In genomic region chr6:105188251-105188650, GRCh38 we compare ENCODE assay signal across 28 cellular contexts. TPM values are rescaled to one million over a fixed set of nuclear protein-coding genes. Genes with fewer than 3 reads are reported as not detected.
"Had no signal": no experiment of that assay in that cellular context is flagged by ENCODE, and none has a peak within 500 bp of the region (broad histone marks: within the 10 kb centered on the region; RNA-seq: fewer than 3 reads in every experiment).

No MANE protein-coding gene starts in this region.

- FAIRE-seq: urothelium cell line had no signal

- H3K4me1 ChIP-seq: stomach, suprapubic skin, testis, thyroid gland, tibial artery, tibial nerve, transverse colon, upper lobe of left lung, upper lobe of right lung, uterus, vagina had no signal

- H3K27me3 ChIP-seq: stomach, testis, thyroid gland, tibial artery, tibial nerve, upper lobe of left lung, upper lobe of right lung, uterus, vagina had no signal

- H3K9me3 ChIP-seq: stomach, suprapubic skin, testis, thoracic aorta, thyroid gland, tibial artery, tibial nerve, transverse colon, upper lobe of left lung, upper lobe of right lung, uterus, vagina had no signal

- ATAC-seq: stimulated activated effector memory CD8-positive, alpha-beta T cell treated with anti-CD3 and anti-CD28 coated beads, Interleukin-12 subunit alpha, Interleukin-12 subunit beta, amount 100 ng/mL, for 72 hours; stimulated activated memory B cell treated with anti-CD40 and anti-IgM and Interleukin-4, amounts not matched to agents 10 μg/mL and 1 μg/mL and 100 μg/mL, for 72 hours; stimulated activated naive B cell treated with anti-CD40 and anti-IgM and Interleukin-4, amounts not matched to agents 10 μg/mL and 1 μg/mL and 100 μg/mL, for 72 hours; stimulated activated naive CD8-positive, alpha-beta T cell treated with anti-CD3 and anti-CD28 coated beads, Interleukin-15, amount 100 ng/mL, for 72 hours; stimulated activated naive CD8-positive, alpha-beta T cell treated with anti-CD3 and anti-CD28 coated beads, Interleukin-15, Interleukin-2, amounts not matched to agents 100 U/mL and 50 U/mL, for 24 hours; upper lobe of right lung had no signal

- DNase-seq: stimulated activated CD4-positive, alpha-beta T cell treated with anti-CD3 and anti-CD28 coated beads, Interleukin-2, amount 100 ng/mL, for 48 hours; stimulated activated CD4-positive, alpha-beta T cell treated with anti-CD3 and anti-CD28 coated beads, Interleukin-4, amount 100 ng/mL, for 1 hour; stimulated activated CD4-positive, alpha-beta T cell treated with anti-CD3 and anti-CD28 coated beads, Interleukin-4, amount 100 ng/mL, for 24 hours; stimulated activated CD4-positive, alpha-beta T cell treated with anti-CD3 and anti-CD28 coated beads, Interleukin-4, amount 100 ng/mL, for 4 hours; stimulated activated CD8-positive, alpha-beta memory T cell treated with anti-CD3 and anti-CD28 coated beads, Interleukin-4, amount 100 ng/mL, for 48 hours; stimulated activated naive B cell treated with anti-CD40 and anti-IgM and Interleukin-4, amounts not matched to agents 10 μg/mL and 1 μg/mL and 100 μg/mL, for 72 hours; stimulated activated naive CD4-positive, alpha-beta T cell; stimulated activated naive CD4-positive, alpha-beta T cell treated with Interleukin-2 at 50 U/mL for 16 hours; stimulated activated naive CD8-positive, alpha-beta T cell treated with anti-CD3 and anti-CD28 coated beads, Interleukin-15, amount 100 ng/mL, for 72 hours; stimulated activated naive CD8-positive, alpha-beta T cell treated with anti-CD3 and anti-CD28 coated beads, Interleukin-15, Interleukin-2, amounts not matched to agents 100 U/mL and 50 U/mL, for 24 hours; stomach; substantia nigra; testis; thyroid gland; tibial artery; transverse colon; trophoblast cell; upper lobe of left lung; upper lobe of right lung; uterus had no signal

- H3K27ac ChIP-seq: stomach, suprapubic skin, testis, thoracic aorta, thyroid gland, tibial artery, tibial nerve, transverse colon, upper lobe of left lung, upper lobe of right lung, uterus, vagina had no signal

- H3K4me3 ChIP-seq: stomach, suprapubic skin, testis, thoracic aorta, thyroid gland, tibial artery, tibial nerve, transverse colon, upper lobe of left lung, upper lobe of right lung, uterus, vagina had no signal

- H3K36me3 ChIP-seq: stomach, suprapubic skin, thoracic aorta, thyroid gland, tibial artery, tibial nerve, transverse colon, upper lobe of left lung, upper lobe of right lung, uterus, vagina had no signal

RNA-seq across cellular contexts. Expression of gene POPDC3, which starts 8.4 kb away (rescaled TPM):
- total RNA-seq: suprapubic skin, thoracic aorta, ureter, vagina had no signal
